In the genomic region with DNA sequence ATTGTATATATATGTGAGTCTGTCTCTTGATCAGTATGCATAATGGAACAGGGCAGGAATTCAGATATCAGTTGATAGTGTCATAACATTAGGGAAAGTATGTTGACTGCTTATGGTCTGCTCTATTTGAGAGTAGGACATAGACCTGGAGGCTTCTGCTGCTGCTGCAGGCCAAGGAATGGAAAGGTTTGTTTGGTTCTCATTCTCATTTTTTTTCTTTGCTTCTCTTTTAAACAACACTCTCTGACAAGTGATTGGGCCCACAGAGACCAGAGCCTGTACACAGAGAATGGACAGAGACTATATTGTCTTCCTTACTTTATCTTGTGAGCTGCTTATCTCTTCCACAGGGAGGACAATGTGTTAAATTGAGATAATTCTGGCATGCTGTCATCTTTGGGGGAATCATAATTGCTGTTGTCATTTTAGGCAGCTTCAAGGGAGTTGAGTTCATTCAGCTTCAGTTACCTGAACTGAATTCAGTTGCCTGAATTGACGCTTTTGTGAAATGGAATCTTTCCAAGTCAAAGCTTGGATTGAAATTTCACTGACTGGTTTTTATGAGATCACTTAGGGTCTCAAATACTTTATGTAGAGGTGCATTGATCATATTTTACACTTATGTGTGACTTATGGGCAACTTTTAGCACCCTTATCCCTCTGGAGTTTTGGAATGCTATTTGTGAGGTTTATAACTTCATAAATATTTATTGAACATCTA, we compare ENCODE assay signal across 1 cellular context.
TF ChIP-seq lines count a peak whose summit lies in the region.

No MANE protein-coding gene starts in this region.

TF ChIP-seq in K562, 482 proteins besides CTCF, POLR2A, EP300 and RAD21 (continued from another document and continues in another):
- TF ChIP-seq, protein P1, sequence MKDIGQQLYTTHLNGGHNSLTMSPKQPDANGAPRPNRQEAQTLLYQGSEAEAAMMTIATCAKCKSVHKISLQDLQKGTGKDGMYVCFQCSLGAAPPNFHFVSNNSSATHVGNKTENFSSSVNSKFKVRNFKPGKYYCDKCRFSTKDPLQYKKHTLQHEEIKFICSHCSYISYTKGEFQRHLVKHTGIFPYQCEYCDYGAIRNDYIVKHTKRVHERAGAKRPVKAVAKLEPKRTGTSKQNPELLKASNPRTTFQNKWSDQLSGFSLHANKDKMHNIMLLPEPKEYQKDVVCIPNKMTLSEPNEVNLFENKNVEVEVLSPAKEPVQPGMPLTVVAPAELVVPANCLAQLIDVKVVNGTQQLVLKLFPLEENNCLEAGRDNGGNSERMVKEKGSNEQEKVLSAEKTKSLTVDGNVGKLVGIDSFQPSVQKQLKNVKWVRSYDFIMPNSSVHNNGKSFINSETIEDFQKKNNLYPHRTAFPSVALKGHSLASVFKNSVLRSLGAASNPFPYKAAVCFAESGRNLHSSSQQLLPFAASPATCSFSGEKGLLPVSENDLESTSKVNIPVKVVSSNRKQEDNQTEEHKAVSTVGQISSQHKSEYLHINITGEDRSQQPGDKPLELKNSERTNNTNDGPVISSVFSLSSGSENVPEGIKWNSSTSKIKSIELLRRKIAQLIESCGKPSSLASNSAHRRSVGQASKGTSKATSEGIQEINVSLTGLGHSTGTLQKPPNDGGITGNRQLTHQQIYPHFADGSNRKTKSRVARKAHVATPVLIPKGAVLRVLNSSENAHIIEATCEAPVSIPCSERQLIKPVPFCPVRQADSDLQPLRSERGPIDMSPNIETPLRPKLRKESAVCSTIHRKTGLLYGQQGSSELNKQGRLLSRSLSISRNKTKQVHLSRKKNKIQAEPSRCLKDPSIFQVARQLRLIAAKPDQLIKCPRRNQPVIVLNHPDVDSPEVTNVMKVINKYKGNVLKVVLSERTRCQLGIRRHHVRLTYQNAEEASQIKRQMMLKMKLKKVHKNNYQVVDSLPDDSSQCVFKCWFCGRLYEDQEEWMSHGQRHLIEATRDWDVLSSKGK (CRISPR knock-in tag; IDR thresholded peaks at IDR 0.05), result no peak
- peak; percentile 97 for TF ChIP-seq CTBP1 (IDR thresholded peaks at IDR 0.05; ENCODE audit: borderline replicate concordance)
- no peak for TF ChIP-seq HSF4 (CRISPR knock-in tag; IDR thresholded peaks at IDR 0.05; ENCODE audit: borderline replicate concordance)
- TF ChIP-seq BCOR (IDR thresholded peaks at IDR 0.05), result peak; percentile 89
- TF ChIP-seq ZNF384 (IDR thresholded peaks at IDR 0.05; ENCODE audit: low read depth, low read length), result peak; percentile 78
- peak; percentile 96 for TF ChIP-seq CBFA2T2 (conservative IDR thresholded peaks at IDR 0.05)
- TF ChIP-seq, protein P2, sequence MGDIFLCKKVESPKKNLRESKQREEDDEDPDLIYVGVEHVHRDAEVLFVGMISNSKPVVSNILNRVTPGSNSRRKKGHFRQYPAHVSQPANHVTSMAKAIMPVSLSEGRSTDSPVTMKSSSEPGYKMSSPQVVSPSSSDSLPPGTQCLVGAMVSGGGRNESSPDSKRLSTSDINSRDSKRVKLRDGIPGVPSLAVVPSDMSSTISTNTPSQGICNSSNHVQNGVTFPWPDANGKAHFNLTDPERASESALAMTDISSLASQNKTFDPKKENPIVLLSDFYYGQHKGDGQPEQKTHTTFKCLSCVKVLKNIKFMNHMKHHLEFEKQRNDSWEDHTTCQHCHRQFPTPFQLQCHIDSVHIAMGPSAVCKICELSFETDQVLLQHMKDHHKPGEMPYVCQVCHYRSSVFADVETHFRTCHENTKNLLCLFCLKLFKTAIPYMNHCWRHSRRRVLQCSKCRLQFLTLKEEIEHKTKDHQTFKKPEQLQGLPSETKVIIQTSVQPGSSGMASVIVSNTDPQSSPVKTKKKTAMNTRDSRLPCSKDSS (IDR thresholded peaks at IDR 0.05; ENCODE audit: low read depth, partially characterized antibody), result no peak
- TF ChIP-seq ZNF174 (CRISPR knock-in tag; IDR thresholded peaks at IDR 0.05), result 0 out of 2 replicates have a peak, but pooled peaks have one; percentile 63
- TF ChIP-seq DDX20 (tag; IDR thresholded peaks at IDR 0.05; ENCODE audit: low read depth), result peak; percentile 76
- peak; percentile 86 for TF ChIP-seq MTA3 (IDR thresholded peaks at IDR 0.05; ENCODE audit: borderline replicate concordance)
- peak; percentile 60; the same call in 1 of the 2 replicates for TF ChIP-seq SP1 (CRISPR knock-in tag; IDR thresholded peaks at IDR 0.05)
- peak; percentile 78 for TF ChIP-seq KHSRP (IDR thresholded peaks at IDR 0.05)
- peak; percentile 94 for TF ChIP-seq JUND (IDR thresholded peaks at IDR 0.05; ENCODE audit: borderline replicate concordance, low read depth, low read length)
- TF ChIP-seq JUND (tag; IDR thresholded peaks at IDR 0.05; ENCODE audit: borderline replicate concordance, low read depth, low read length), result peak; percentile 94; the same call in 2 of the 3 replicates
- no peak for TF ChIP-seq NR2C1 (IDR thresholded peaks at IDR 0.05)
- TF ChIP-seq NR2C1 (tag; IDR thresholded peaks at IDR 0.05), result no peak
- TF ChIP-seq GABPB1 (CRISPR knock-in tag; IDR thresholded peaks at IDR 0.05), result no peak
- peak; percentile 62 for TF ChIP-seq ZBTB17 (CRISPR knock-in tag; IDR thresholded peaks at IDR 0.05)
- TF ChIP-seq C11orf30 (IDR thresholded peaks at IDR 0.05; ENCODE audit: low read depth), result peak; percentile 22; the same call in 1 of the 2 replicates
- TF ChIP-seq ZNF282 (CRISPR knock-in tag; IDR thresholded peaks at IDR 0.05), result no peak
- no peak for TF ChIP-seq SIRT6 (IDR thresholded peaks at IDR 0.05; ENCODE audit: low read depth, low read length)
- no peak for TF ChIP-seq EGR1 (conservative IDR thresholded peaks at IDR 0.05)
- TF ChIP-seq ZNF445 (CRISPR knock-in tag; IDR thresholded peaks at IDR 0.05; ENCODE audit: low read depth), result no peak
- TF ChIP-seq FOXJ3 (CRISPR knock-in tag; IDR thresholded peaks at IDR 0.05), result no peak
- TF ChIP-seq, protein P3, sequence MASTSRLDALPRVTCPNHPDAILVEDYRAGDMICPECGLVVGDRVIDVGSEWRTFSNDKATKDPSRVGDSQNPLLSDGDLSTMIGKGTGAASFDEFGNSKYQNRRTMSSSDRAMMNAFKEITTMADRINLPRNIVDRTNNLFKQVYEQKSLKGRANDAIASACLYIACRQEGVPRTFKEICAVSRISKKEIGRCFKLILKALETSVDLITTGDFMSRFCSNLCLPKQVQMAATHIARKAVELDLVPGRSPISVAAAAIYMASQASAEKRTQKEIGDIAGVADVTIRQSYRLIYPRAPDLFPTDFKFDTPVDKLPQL (IDR thresholded peaks at IDR 0.05; ENCODE audit: extremely low read depth, insufficient read length), result no peak
- TF ChIP-seq PTBP1 (IDR thresholded peaks at IDR 0.05; ENCODE audit: low read depth, low read length), result no peak
- no peak for TF ChIP-seq ZC3H4 (CRISPR knock-in tag; IDR thresholded peaks at IDR 0.05; ENCODE audit: borderline replicate concordance)
- TF ChIP-seq THRAP3 (IDR thresholded peaks at IDR 0.05; ENCODE audit: borderline replicate concordance), result peak; percentile 26; the same call in 1 of the 2 replicates
- no peak for TF ChIP-seq ZNF77 (CRISPR knock-in tag; IDR thresholded peaks at IDR 0.05)
- TF ChIP-seq CBX1 (IDR thresholded peaks at IDR 0.05; ENCODE audit: low read depth), result no peak
- TF ChIP-seq ZNF133 (CRISPR knock-in tag; IDR thresholded peaks at IDR 0.05), result no peak
- no peak for TF ChIP-seq ZNF253 (CRISPR knock-in tag; conservative IDR thresholded peaks at IDR 0.05)
- TF ChIP-seq XRCC5 (IDR thresholded peaks at IDR 0.05; ENCODE audit: low read depth, low read length), result no peak
- TF ChIP-seq, protein P4, sequence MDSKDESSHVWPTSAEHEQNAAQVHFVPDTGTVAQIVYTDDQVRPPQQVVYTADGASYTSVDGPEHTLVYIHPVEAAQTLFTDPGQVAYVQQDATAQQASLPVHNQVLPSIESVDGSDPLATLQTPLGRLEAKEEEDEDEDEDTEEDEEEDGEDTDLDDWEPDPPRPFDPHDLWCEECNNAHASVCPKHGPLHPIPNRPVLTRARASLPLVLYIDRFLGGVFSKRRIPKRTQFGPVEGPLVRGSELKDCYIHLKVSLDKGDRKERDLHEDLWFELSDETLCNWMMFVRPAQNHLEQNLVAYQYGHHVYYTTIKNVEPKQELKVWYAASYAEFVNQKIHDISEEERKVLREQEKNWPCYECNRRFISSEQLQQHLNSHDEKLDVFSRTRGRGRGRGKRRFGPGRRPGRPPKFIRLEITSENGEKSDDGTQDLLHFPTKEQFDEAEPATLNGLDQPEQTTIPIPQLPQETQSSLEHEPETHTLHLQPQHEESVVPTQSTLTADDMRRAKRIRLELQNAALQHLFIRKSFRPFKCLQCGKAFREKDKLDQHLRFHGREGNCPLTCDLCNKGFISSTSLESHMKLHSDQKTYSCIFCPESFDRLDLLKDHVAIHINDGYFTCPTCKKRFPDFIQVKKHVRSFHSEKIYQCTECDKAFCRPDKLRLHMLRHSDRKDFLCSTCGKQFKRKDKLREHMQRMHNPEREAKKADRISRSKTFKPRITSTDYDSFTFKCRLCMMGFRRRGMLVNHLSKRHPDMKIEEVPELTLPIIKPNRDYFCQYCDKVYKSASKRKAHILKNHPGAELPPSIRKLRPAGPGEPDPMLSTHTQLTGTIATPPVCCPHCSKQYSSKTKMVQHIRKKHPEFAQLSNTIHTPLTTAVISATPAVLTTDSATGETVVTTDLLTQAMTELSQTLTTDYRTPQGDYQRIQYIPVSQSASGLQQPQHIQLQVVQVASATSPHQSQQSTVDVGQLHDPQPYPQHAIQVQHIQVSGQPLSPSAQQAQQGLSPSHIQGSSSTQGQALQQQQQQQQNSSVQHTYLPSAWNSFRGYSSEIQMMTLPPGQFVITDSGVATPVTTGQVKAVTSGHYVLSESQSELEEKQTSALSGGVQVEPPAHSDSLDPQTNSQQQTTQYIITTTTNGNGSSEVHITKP (IDR thresholded peaks at IDR 0.05; ENCODE audit: partially characterized antibody), result peak; percentile 47
- TF ChIP-seq MEF2A (IDR thresholded peaks at IDR 0.05; ENCODE audit: control insufficient read depth, low read depth, low read length), result no peak
- TF ChIP-seq TBP (optimal IDR thresholded peaks at IDR 0.05; ENCODE audit: low read depth, low read length), result no peak
- TF ChIP-seq MEIS2 (IDR thresholded peaks at IDR 0.05; ENCODE audit: partially characterized antibody), result peak; percentile 97
- TF ChIP-seq, protein P5, sequence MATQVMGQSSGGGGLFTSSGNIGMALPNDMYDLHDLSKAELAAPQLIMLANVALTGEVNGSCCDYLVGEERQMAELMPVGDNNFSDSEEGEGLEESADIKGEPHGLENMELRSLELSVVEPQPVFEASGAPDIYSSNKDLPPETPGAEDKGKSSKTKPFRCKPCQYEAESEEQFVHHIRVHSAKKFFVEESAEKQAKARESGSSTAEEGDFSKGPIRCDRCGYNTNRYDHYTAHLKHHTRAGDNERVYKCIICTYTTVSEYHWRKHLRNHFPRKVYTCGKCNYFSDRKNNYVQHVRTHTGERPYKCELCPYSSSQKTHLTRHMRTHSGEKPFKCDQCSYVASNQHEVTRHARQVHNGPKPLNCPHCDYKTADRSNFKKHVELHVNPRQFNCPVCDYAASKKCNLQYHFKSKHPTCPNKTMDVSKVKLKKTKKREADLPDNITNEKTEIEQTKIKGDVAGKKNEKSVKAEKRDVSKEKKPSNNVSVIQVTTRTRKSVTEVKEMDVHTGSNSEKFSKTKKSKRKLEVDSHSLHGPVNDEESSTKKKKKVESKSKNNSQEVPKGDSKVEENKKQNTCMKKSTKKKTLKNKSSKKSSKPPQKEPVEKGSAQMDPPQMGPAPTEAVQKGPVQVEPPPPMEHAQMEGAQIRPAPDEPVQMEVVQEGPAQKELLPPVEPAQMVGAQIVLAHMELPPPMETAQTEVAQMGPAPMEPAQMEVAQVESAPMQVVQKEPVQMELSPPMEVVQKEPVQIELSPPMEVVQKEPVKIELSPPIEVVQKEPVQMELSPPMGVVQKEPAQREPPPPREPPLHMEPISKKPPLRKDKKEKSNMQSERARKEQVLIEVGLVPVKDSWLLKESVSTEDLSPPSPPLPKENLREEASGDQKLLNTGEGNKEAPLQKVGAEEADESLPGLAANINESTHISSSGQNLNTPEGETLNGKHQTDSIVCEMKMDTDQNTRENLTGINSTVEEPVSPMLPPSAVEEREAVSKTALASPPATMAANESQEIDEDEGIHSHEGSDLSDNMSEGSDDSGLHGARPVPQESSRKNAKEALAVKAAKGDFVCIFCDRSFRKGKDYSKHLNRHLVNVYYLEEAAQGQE (CRISPR knock-in tag; IDR thresholded peaks at IDR 0.05; ENCODE audit: low read depth), result no peak
- no peak for TF ChIP-seq ZNF224 (CRISPR knock-in tag; IDR thresholded peaks at IDR 0.05)
- no peak for TF ChIP-seq ZBTB1 (CRISPR knock-in tag; IDR thresholded peaks at IDR 0.05; ENCODE audit: borderline replicate concordance, low read depth)
- no peak for TF ChIP-seq FOXA1 (IDR thresholded peaks at IDR 0.05; ENCODE audit: borderline replicate concordance)
- TF ChIP-seq, protein P6, sequence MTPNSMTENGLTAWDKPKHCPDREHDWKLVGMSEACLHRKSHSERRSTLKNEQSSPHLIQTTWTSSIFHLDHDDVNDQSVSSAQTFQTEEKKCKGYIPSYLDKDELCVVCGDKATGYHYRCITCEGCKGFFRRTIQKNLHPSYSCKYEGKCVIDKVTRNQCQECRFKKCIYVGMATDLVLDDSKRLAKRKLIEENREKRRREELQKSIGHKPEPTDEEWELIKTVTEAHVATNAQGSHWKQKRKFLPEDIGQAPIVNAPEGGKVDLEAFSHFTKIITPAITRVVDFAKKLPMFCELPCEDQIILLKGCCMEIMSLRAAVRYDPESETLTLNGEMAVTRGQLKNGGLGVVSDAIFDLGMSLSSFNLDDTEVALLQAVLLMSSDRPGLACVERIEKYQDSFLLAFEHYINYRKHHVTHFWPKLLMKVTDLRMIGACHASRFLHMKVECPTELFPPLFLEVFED (CRISPR knock-in tag; conservative IDR thresholded peaks at IDR 0.05), result no peak
- no peak for TF ChIP-seq ZNF830 (CRISPR knock-in tag; IDR thresholded peaks at IDR 0.05)
- TF ChIP-seq TSC22D4 (tag; IDR thresholded peaks at IDR 0.05), result no peak
- TF ChIP-seq CAMTA2 (CRISPR knock-in tag; conservative IDR thresholded peaks at IDR 0.05), result no peak
- TF ChIP-seq BRD9 (IDR thresholded peaks at IDR 0.05; ENCODE audit: low read depth, partially characterized antibody), result peak; percentile 97
- peak; percentile 98 for TF ChIP-seq CBFA2T3 (IDR thresholded peaks at IDR 0.05)
- 0 out of 2 replicates have a peak, but pooled peaks have one; percentile 69 for TF ChIP-seq SMARCA5 (IDR thresholded peaks at IDR 0.05)
- TF ChIP-seq NBN (IDR thresholded peaks at IDR 0.05; ENCODE audit: low read depth), result peak; percentile 96; the same call in 1 of the 2 replicates
- no peak for TF ChIP-seq FUS (optimal IDR thresholded peaks at IDR 0.05; ENCODE audit: low read depth, low read length)
- no peak for TF ChIP-seq RAD51 (IDR thresholded peaks at IDR 0.05; ENCODE audit: borderline replicate concordance, low read depth)
- no peak for TF ChIP-seq SMAD2 (IDR thresholded peaks at IDR 0.05; ENCODE audit: low read depth, low read length)
- no peak for TF ChIP-seq ZNF184 (CRISPR knock-in tag; IDR thresholded peaks at IDR 0.05)
- TF ChIP-seq, protein P7, sequence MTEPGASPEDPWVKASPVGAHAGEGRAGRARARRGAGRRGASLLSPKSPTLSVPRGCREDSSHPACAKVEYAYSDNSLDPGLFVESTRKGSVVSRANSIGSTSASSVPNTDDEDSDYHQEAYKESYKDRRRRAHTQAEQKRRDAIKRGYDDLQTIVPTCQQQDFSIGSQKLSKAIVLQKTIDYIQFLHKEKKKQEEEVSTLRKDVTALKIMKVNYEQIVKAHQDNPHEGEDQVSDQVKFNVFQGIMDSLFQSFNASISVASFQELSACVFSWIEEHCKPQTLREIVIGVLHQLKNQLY (CRISPR knock-in tag; conservative IDR thresholded peaks at IDR 0.05), result no peak
- TF ChIP-seq JUN (IDR thresholded peaks at IDR 0.05; ENCODE audit: borderline replicate concordance, low read depth, low read length), result peak; percentile 88
- peak; percentile 93 for TF ChIP-seq JUN (CRISPR knock-in tag; IDR thresholded peaks at IDR 0.05; ENCODE audit: borderline replicate concordance)
- no peak for TF ChIP-seq TAF7 (tag; IDR thresholded peaks at IDR 0.05)
- no peak for TF ChIP-seq SAFB2 (IDR thresholded peaks at IDR 0.05; ENCODE audit: borderline replicate concordance, low read depth, low read length, severe bottlenecking)
